ENCODE assay signal across 1 cellular context in the genomic region with DNA sequence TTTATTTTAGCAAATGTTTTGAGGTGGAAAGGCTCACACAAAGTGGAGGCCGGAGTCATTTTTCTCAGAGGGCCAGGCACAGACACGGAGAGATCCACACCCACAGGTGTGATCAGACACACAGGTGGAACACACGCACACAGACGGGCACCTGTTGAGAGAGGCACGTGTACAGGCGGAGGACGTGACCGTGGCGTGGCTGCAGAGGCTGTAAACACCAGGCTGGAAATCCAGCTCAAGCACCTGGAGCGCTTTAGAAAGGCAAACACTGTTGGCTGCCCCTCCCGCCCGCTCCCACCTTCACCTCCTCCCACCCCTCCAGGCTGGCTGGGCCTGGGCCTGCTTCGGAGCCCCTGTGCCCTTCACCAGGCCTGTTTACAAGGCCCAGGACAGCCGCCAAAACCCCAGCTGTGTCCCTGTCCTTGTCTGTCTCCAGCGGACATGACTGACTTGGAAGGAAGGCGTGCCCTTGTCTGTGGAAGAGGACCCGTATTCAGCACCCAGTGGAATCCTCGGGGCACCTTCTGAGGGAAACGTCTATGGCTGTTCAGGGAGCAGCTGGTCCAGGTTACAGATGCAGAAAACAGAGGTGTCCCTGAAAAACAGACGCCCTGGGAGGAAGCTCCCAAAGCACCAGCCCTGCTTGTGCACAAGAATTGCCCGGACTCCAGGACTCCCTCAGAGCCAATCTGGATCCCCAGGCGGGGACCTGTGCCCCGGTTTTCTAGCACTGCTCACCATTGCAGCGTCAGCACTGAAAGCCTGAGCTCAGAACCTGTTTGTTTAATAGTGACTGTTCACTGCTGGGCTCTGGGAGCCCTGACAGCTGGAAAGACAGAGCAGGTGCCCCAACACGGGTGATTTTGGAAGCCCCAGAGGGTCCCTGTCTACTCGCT.
A peak's percentile ranks its signal among the peaks of the same experiment; 100 is the strongest.
TF ChIP-seq lines count a peak whose summit lies in the region.

No MANE protein-coding gene starts in this region.

TF ChIP-seq in HepG2, 621 proteins besides CTCF, POLR2A, EP300 and RAD21 (continued from another document and continues in another):
- TF ChIP-seq, protein P1, sequence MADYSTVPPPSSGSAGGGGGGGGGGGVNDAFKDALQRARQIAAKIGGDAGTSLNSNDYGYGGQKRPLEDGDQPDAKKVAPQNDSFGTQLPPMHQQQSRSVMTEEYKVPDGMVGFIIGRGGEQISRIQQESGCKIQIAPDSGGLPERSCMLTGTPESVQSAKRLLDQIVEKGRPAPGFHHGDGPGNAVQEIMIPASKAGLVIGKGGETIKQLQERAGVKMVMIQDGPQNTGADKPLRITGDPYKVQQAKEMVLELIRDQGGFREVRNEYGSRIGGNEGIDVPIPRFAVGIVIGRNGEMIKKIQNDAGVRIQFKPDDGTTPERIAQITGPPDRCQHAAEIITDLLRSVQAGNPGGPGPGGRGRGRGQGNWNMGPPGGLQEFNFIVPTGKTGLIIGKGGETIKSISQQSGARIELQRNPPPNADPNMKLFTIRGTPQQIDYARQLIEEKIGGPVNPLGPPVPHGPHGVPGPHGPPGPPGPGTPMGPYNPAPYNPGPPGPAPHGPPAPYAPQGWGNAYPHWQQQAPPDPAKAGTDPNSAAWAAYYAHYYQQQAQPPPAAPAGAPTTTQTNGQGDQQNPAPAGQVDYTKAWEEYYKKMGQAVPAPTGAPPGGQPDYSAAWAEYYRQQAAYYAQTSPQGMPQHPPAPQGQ (CRISPR knock-in tag; IDR thresholded peaks at IDR 0.05; ENCODE audit: borderline replicate concordance), result no peak
- TF ChIP-seq MXD4 (CRISPR knock-in tag; IDR thresholded peaks at IDR 0.05) (peak; percentile 72; the same call in 1 of the 2 replicates), SP1 (IDR thresholded peaks at IDR 0.05) (no peak), SP1 (CRISPR knock-in tag; IDR thresholded peaks at IDR 0.05) (no peak), ZNF839 (CRISPR knock-in tag; IDR thresholded peaks at IDR 0.05; ENCODE audit: borderline replicate concordance) (no peak), RARG (CRISPR knock-in tag; IDR thresholded peaks at IDR 0.05; ENCODE audit: low read depth) (no peak), ERF (CRISPR knock-in tag; IDR thresholded peaks at IDR 0.05) (no peak), MXI1 (IDR thresholded peaks at IDR 0.05; ENCODE audit: borderline replicate concordance, low read depth, low read length) (0 out of 3 replicates have a peak, but pooled peaks have one; percentile 17), ZNF282 (IDR thresholded peaks at IDR 0.05; ENCODE audit: partially characterized antibody) (no peak), ZNF383 (CRISPR knock-in tag; IDR thresholded peaks at IDR 0.05; ENCODE audit: borderline replicate concordance) (no peak), ZFP37 (CRISPR knock-in tag; IDR thresholded peaks at IDR 0.05; ENCODE audit: borderline replicate concordance) (0 out of 2 replicates have a peak, but pooled peaks have one; percentile 32), TOPORS (CRISPR knock-in tag; IDR thresholded peaks at IDR 0.05) (peak; percentile 76), MEIS2 (CRISPR knock-in tag; IDR thresholded peaks at IDR 0.05) (no peak; the same call in 1 of the 2 replicates), GZF1 (CRISPR knock-in tag; IDR thresholded peaks at IDR 0.05) (peak; percentile 72), ZNF10 (CRISPR knock-in tag; IDR thresholded peaks at IDR 0.05; ENCODE audit: borderline replicate concordance, low read depth) (no peak), ZNF546 (CRISPR knock-in tag; conservative IDR thresholded peaks at IDR 0.05) (0 out of 2 replicates have a peak, but pooled peaks have one; percentile 7), KLF15 (CRISPR knock-in tag; IDR thresholded peaks at IDR 0.05; ENCODE audit: borderline replicate concordance) (no peak), NR3C1 (CRISPR knock-in tag; IDR thresholded peaks at IDR 0.05) (no peak; the same call in 1 of the 2 replicates), MZF1 (CRISPR knock-in tag; IDR thresholded peaks at IDR 0.05; ENCODE audit: borderline replicate concordance) (peak; percentile 79; the same call in 1 of the 2 replicates), NR1H2 (CRISPR knock-in tag; IDR thresholded peaks at IDR 0.05; ENCODE audit: borderline replicate concordance, low read depth) (no peak; the same call in 1 of the 2 replicates), GFI1 (CRISPR knock-in tag; IDR thresholded peaks at IDR 0.05; ENCODE audit: borderline replicate concordance) (no peak), ZNF256 (CRISPR knock-in tag; conservative IDR thresholded peaks at IDR 0.05) (0 out of 2 replicates have a peak, but pooled peaks have one; percentile 58)
- TF ChIP-seq, protein P2, sequence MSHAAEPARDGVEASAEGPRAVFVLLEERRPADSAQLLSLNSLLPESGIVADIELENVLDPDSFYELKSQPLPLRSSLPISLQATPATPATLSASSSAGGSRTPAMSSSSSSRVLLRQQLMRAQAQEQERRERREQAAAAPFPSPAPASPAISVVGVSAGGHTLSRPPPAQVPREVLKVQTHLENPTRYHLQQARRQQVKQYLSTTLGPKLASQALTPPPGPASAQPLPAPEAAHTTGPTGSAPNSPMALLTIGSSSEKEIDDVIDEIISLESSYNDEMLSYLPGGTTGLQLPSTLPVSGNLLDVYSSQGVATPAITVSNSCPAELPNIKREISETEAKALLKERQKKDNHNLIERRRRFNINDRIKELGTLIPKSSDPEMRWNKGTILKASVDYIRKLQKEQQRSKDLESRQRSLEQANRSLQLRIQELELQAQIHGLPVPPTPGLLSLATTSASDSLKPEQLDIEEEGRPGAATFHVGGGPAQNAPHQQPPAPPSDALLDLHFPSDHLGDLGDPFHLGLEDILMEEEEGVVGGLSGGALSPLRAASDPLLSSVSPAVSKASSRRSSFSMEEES (CRISPR knock-in tag; IDR thresholded peaks at IDR 0.05), result 0 out of 2 replicates have a peak, but pooled peaks have one; percentile 41
- TF ChIP-seq, protein P3, sequence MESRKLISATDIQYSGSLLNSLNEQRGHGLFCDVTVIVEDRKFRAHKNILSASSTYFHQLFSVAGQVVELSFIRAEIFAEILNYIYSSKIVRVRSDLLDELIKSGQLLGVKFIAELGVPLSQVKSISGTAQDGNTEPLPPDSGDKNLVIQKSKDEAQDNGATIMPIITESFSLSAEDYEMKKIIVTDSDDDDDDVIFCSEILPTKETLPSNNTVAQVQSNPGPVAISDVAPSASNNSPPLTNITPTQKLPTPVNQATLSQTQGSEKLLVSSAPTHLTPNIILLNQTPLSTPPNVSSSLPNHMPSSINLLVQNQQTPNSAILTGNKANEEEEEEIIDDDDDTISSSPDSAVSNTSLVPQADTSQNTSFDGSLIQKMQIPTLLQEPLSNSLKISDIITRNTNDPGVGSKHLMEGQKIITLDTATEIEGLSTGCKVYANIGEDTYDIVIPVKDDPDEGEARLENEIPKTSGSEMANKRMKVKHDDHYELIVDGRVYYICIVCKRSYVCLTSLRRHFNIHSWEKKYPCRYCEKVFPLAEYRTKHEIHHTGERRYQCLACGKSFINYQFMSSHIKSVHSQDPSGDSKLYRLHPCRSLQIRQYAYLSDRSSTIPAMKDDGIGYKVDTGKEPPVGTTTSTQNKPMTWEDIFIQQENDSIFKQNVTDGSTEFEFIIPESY (CRISPR knock-in tag; IDR thresholded peaks at IDR 0.05), result 0 out of 2 replicates have a peak, but pooled peaks have one; percentile 5
- TF ChIP-seq, protein P4, sequence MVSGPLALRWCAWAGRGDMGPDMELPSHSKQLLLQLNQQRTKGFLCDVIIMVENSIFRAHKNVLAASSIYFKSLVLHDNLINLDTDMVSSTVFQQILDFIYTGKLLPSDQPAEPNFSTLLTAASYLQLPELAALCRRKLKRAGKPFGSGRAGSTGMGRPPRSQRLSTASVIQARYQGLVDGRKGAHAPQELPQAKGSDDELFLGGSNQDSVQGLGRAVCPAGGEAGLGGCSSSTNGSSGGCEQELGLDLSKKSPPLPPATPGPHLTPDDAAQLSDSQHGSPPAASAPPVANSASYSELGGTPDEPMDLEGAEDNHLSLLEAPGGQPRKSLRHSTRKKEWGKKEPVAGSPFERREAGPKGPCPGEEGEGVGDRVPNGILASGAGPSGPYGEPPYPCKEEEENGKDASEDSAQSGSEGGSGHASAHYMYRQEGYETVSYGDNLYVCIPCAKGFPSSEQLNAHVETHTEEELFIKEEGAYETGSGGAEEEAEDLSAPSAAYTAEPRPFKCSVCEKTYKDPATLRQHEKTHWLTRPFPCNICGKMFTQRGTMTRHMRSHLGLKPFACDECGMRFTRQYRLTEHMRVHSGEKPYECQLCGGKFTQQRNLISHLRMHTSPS (CRISPR knock-in tag; IDR thresholded peaks at IDR 0.05; ENCODE audit: low read depth), result no peak; the same call in 1 of the 2 replicates
- TF ChIP-seq, protein P5, sequence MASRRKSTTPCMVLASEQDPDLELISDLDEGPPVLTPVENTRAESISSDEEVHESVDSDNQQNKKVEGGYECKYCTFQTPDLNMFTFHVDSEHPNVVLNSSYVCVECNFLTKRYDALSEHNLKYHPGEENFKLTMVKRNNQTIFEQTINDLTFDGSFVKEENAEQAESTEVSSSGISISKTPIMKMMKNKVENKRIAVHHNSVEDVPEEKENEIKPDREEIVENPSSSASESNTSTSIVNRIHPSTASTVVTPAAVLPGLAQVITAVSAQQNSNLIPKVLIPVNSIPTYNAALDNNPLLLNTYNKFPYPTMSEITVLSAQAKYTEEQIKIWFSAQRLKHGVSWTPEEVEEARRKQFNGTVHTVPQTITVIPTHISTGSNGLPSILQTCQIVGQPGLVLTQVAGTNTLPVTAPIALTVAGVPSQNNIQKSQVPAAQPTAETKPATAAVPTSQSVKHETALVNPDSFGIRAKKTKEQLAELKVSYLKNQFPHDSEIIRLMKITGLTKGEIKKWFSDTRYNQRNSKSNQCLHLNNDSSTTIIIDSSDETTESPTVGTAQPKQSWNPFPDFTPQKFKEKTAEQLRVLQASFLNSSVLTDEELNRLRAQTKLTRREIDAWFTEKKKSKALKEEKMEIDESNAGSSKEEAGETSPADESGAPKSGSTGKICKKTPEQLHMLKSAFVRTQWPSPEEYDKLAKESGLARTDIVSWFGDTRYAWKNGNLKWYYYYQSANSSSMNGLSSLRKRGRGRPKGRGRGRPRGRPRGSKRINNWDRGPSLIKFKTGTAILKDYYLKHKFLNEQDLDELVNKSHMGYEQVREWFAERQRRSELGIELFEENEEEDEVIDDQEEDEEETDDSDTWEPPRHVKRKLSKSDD (CRISPR knock-in tag; IDR thresholded peaks at IDR 0.05; ENCODE audit: low read depth), result no peak
- TF ChIP-seq, protein P6, sequence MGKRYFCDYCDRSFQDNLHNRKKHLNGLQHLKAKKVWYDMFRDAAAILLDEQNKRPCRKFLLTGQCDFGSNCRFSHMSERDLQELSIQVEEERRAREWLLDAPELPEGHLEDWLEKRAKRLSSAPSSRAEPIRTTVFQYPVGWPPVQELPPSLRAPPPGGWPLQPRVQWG (CRISPR knock-in tag; IDR thresholded peaks at IDR 0.05; ENCODE audit: borderline replicate concordance, low read depth), result no peak
- TF ChIP-seq, protein P7, sequence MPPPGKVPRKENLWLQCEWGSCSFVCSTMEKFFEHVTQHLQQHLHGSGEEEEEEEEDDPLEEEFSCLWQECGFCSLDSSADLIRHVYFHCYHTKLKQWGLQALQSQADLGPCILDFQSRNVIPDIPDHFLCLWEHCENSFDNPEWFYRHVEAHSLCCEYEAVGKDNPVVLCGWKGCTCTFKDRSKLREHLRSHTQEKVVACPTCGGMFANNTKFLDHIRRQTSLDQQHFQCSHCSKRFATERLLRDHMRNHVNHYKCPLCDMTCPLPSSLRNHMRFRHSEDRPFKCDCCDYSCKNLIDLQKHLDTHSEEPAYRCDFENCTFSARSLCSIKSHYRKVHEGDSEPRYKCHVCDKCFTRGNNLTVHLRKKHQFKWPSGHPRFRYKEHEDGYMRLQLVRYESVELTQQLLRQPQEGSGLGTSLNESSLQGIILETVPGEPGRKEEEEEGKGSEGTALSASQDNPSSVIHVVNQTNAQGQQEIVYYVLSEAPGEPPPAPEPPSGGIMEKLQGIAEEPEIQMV (CRISPR knock-in tag; IDR thresholded peaks at IDR 0.05; ENCODE audit: low read depth), result no peak
- TF ChIP-seq, protein P8, sequence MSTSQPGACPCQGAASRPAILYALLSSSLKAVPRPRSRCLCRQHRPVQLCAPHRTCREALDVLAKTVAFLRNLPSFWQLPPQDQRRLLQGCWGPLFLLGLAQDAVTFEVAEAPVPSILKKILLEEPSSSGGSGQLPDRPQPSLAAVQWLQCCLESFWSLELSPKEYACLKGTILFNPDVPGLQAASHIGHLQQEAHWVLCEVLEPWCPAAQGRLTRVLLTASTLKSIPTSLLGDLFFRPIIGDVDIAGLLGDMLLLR (CRISPR knock-in tag; IDR thresholded peaks at IDR 0.05), result no peak; the same call in 1 of the 2 replicates
- TF ChIP-seq, protein P9, sequence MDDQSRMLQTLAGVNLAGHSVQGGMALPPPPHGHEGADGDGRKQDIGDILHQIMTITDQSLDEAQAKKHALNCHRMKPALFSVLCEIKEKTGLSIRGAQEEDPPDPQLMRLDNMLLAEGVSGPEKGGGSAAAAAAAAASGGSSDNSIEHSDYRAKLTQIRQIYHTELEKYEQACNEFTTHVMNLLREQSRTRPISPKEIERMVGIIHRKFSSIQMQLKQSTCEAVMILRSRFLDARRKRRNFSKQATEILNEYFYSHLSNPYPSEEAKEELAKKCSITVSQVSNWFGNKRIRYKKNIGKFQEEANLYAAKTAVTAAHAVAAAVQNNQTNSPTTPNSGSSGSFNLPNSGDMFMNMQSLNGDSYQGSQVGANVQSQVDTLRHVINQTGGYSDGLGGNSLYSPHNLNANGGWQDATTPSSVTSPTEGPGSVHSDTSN (CRISPR knock-in tag; IDR thresholded peaks at IDR 0.05; ENCODE audit: borderline replicate concordance), result no peak
- TF ChIP-seq, protein P10, sequence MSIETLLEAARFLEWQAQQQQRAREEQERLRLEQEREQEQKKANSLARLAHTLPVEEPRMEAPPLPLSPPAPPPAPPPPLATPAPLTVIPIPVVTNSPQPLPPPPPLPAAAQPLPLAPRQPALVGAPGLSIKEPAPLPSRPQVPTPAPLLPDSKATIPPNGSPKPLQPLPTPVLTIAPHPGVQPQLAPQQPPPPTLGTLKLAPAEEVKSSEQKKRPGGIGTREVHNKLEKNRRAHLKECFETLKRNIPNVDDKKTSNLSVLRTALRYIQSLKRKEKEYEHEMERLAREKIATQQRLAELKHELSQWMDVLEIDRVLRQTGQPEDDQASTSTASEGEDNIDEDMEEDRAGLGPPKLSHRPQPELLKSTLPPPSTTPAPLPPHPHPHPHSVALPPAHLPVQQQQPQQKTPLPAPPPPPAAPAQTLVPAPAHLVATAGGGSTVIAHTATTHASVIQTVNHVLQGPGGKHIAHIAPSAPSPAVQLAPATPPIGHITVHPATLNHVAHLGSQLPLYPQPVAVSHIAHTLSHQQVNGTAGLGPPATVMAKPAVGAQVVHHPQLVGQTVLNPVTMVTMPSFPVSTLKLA (IDR thresholded peaks at IDR 0.05), result no peak
- TF ChIP-seq, protein P11, sequence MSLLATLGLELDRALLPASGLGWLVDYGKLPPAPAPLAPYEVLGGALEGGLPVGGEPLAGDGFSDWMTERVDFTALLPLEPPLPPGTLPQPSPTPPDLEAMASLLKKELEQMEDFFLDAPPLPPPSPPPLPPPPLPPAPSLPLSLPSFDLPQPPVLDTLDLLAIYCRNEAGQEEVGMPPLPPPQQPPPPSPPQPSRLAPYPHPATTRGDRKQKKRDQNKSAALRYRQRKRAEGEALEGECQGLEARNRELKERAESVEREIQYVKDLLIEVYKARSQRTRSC (CRISPR knock-in tag; IDR thresholded peaks at IDR 0.05; ENCODE audit: low read depth), result no peak
